8 cellular contexts compared by ENCODE assay signal in genomic region chr12:9049520-9050133, GRCh38.
DNase-seq lines count a peak whose midpoint lies in the region; ATAC-seq and TF ChIP-seq lines count a peak whose summit lies in the region.

No MANE protein-coding gene starts in this region.

- H3T11ph ChIP-seq in H9 (ENCODE audit: low read length) = no peak overlapping the region

- H3K4me3 ChIP-seq in RWPE2 (ENCODE audit: severe bottlenecking) (no peak overlapping the region), esophagus muscularis mucosa (no peak overlapping the region), osteoblast (ENCODE audit: insufficient read depth, low read length) (no peak overlapping the region), MG63 (no peak overlapping the region)

- H3K56ac ChIP-seq in H9 (ENCODE audit: insufficient read length, low read depth, low read length) = no peak overlapping the region

- H3K9ac ChIP-seq in H9 (ENCODE audit: extremely low read depth, insufficient read length, low read length) = no peak overlapping the region

- DNase-seq in COLO829 (ENCODE audit: low spot score) (peak; percentile 23), H9 (no peak), RWPE2 (ENCODE audit: low spot score) (no peak), esophagus muscularis mucosa (ENCODE audit: extremely low spot score) (no peak), osteoblast (ENCODE audit: insufficient read length, low spot score, missing footprints) (peak; percentile 51), mucosa of gallbladder (ENCODE audit: low spot score) (no peak), posterior cingulate gyrus (no peak), MG63 (no peak)

- H3K27ac ChIP-seq in H9 (ENCODE audit: insufficient read length, low read depth, low read length) (no peak overlapping the region), RWPE2 (ENCODE audit: poor library complexity, severe bottlenecking) (no peak overlapping the region), esophagus muscularis mucosa (replicated peaks in 1 of 4) (no peak overlapping the region), osteoblast (ENCODE audit: low read depth, low read length) (no peak overlapping the region)

- H2BK12ac ChIP-seq in H9 (ENCODE audit: insufficient read length, low read depth, low read length) = no peak overlapping the region

- no peak overlapping the region for H3K4me3 Mint-ChIP-seq in H9

- no peaks in the 10 kb centered on the region for H3K4me1 Mint-ChIP-seq in H9

- no CpG with 5 or more reads among the region's 6 CpGs for WGBS in H9 (ENCODE audit: extremely low coverage, insufficient read length, low lambda C conversion rate)
- 25% methylated on average over 6 of the region's 6 CpGs for WGBS in esophagus muscularis mucosa

- H3K79me2 ChIP-seq in H9 (ENCODE audit: insufficient read depth, low read length) = no peaks in the 10 kb centered on the region
- H3K79me2 ChIP-seq in osteoblast (ENCODE audit: insufficient read depth, low read length) = no peaks in the 10 kb centered on the region

- no peaks in the 10 kb centered on the region for H3K27me3 Mint-ChIP-seq in H9 (ENCODE audit: low read depth)

- no peak for TF ChIP-seq POLR2A in esophagus muscularis mucosa (IDR thresholded peaks at IDR 0.05; ENCODE audit: low read depth)

- no peak overlapping the region for H3K4me2 ChIP-seq in H9 (ENCODE audit: insufficient read depth, insufficient read length, low read length)
- H3K4me2 ChIP-seq in osteoblast (ENCODE audit: insufficient read depth, low read length) = no peak overlapping the region

- no peaks in the 10 kb centered on the region for H3K4me1 ChIP-seq in H9 (ENCODE audit: insufficient read depth, low read length)
- H3K4me1 ChIP-seq in RWPE2 (ENCODE audit: insufficient read depth, poor library complexity, severe bottlenecking) = no peaks in the 10 kb centered on the region
- peaks cover 0 to 3% (median 0%) of the 10 kb centered on the region in 4 donors for H3K4me1 ChIP-seq in esophagus muscularis mucosa
- no peaks in the 10 kb centered on the region for H3K4me1 ChIP-seq in osteoblast (ENCODE audit: insufficient read depth, low read length)

- H4K5ac ChIP-seq in H9 (ENCODE audit: insufficient read length, low read depth, low read length) = no peak overlapping the region

- no peak for TF ChIP-seq EP300 in esophagus muscularis mucosa (IDR thresholded peaks at IDR 0.05)

- no peaks in the 10 kb centered on the region for H3K36me3 Mint-ChIP-seq in H9 (ENCODE audit: insufficient read depth in 1 of 3, low read depth in 3 of 3)

- H3K18ac ChIP-seq in H9 (ENCODE audit: insufficient read length, low read depth, low read length) = no peak overlapping the region

- H3K36me3 ChIP-seq in RWPE2 (ENCODE audit: low read depth) (no peaks in the 10 kb centered on the region), esophagus muscularis mucosa (no peaks in the 10 kb centered on the region), osteoblast (ENCODE audit: insufficient read depth, low read length) (no peaks in the 10 kb centered on the region), MG63 (no peaks in the 10 kb centered on the region)

- no peak overlapping the region for H3K4ac ChIP-seq in H9 (ENCODE audit: low read depth, low read length)

- H2BK20ac ChIP-seq in H9 (ENCODE audit: low read depth, low read length, poor library complexity, severe bottlenecking) = no peak overlapping the region

- H3K27ac Mint-ChIP-seq in H9 = no peak overlapping the region

- H3K9me3 ChIP-seq in H9 (ENCODE audit: control insufficient read depth, low read depth, low read length) (no peaks in the 10 kb centered on the region), RWPE2 (ENCODE audit: severe bottlenecking) (no peaks in the 10 kb centered on the region), esophagus muscularis mucosa (no peaks in the 10 kb centered on the region), osteoblast (ENCODE audit: low read depth, low read length) (no peaks in the 10 kb centered on the region), MG63 (no peaks in the 10 kb centered on the region)

- intact Hi-C loops in esophagus muscularis mucosa (cut with DNase I) = loop anchor here (10.0 kb wide), 1 partner anchor 365 kb away; no protein-coding TSS in a partner anchor
- intact Hi-C loops in posterior cingulate gyrus (cut with DNase I) = loop anchor here (10.0 kb wide), 1 partner anchor 505 kb away; the partner anchor contains the start of gene CLEC4E

- H3K27me3 ChIP-seq in H9 (ENCODE audit: insufficient read depth, low read length) (no peaks in the 10 kb centered on the region), RWPE2 (ENCODE audit: insufficient read depth, poor library complexity, severe bottlenecking) (no peaks in the 10 kb centered on the region), esophagus muscularis mucosa (no peaks in the 10 kb centered on the region), osteoblast (ENCODE audit: insufficient read depth, low read length) (no peaks in the 10 kb centered on the region), MG63 (peaks cover 6% of the 10 kb centered on the region)

- H4K20me1 ChIP-seq in H9 (ENCODE audit: control insufficient read depth, insufficient read depth, insufficient read length) (no peaks in the 10 kb centered on the region), osteoblast (ENCODE audit: insufficient read depth, low read length) (no peaks in the 10 kb centered on the region)

- H4K8ac ChIP-seq in H9 (replicated peaks; ENCODE audit: insufficient read length, low read depth, low read length) = no peak overlapping the region

- H3K9me3 Mint-ChIP-seq in H9 = no peaks in the 10 kb centered on the region

- no peaks in the 10 kb centered on the region for H3K23me2 ChIP-seq in H9 (ENCODE audit: insufficient read length, low read depth, low read length, poor library complexity, severe bottlenecking)

- 0 out of 3 replicates have a peak, but pooled peaks have one; percentile 50 for ATAC-seq in RWPE2 (ENCODE audit: low read depth)

- no peak overlapping the region for H3K14ac ChIP-seq in H9 (ENCODE audit: insufficient read depth, low read length)

- H3K79me1 ChIP-seq in H9 (ENCODE audit: insufficient read depth, low read depth, low read length, poor library complexity, severe bottlenecking) = no peaks in the 10 kb centered on the region

- H2BK15ac ChIP-seq in H9 (ENCODE audit: low read depth, low read length) = no peak overlapping the region

- H2AK5ac ChIP-seq in H9 (ENCODE audit: insufficient read length, low read length) = no peak overlapping the region

- no peak overlapping the region for H4K91ac ChIP-seq in H9 (ENCODE audit: insufficient read length, low read depth, low read length)

- H2AFZ ChIP-seq in H9 (ENCODE audit: low read length) (no peak overlapping the region), osteoblast (ENCODE audit: low read length) (no peak overlapping the region)

- TF ChIP-seq CTCF in H9 (conservative IDR thresholded peaks at IDR 0.05) (peak; percentile 75), RWPE2 (IDR thresholded peaks at IDR 0.05; ENCODE audit: poor library complexity, severe bottlenecking) (peak; percentile 48), esophagus muscularis mucosa (IDR thresholded peaks at IDR 0.05) (peak; percentile 30 to 52 (median 32)), osteoblast (IDR thresholded peaks at IDR 0.05; ENCODE audit: extremely low read depth, low read depth, low read length) (peak; percentile 57)

- no peak overlapping the region for H3K23ac ChIP-seq in H9 (ENCODE audit: insufficient read length, low read depth, low read length)

- H2BK5ac ChIP-seq in H9 (ENCODE audit: insufficient read length, low read length) = no peak overlapping the region

- no peak overlapping the region for H2BK120ac ChIP-seq in H9 (ENCODE audit: low read depth, low read length, poor library complexity, severe bottlenecking)

Comparison
In these comparisons a context has a peak if more than half of its experiments do, and no peak if none do; other contexts are left out.
1. DNase-seq: peak in COLO829 (single experiment) and osteoblast (single experiment); none in H9 (single experiment), RWPE2 (single experiment), esophagus muscularis mucosa (single experiment), mucosa of gallbladder (single experiment), posterior cingulate gyrus (0 of 10) and MG63 (single experiment).
2. Peak in every context shown above with its lines, with median percentiles within 50 percentile points of each other: CTCF ChIP-seq.